ENCODE assay signal across 29 cellular contexts in genomic region chr2:197669077-197669476, GRCh38. TPM values are rescaled to one million over a fixed set of nuclear protein-coding genes. Genes with fewer than 3 reads are reported as not detected.
"Had no signal": no experiment of that assay in that cellular context is flagged by ENCODE, and none has a peak within 500 bp of the region (broad histone marks: within the 10 kb centered on the region; RNA-seq: fewer than 3 reads in every experiment).

No MANE protein-coding gene starts in this region.

- H3K27ac Mint-ChIP-seq: activated CD4-positive, alpha-beta T cell treated with anti-CD3 and anti-CD28 coated beads, Interleukin-2, amount 10 ng/mL, durations not matched to agents 7 days and 5 days; activated CD8-positive, alpha-beta T cell treated with anti-CD3 and anti-CD28 coated beads, Interleukin-2, amount 10 ng/mL, durations not matched to agents 7 days and 5 days; activated naive CD4-positive, alpha-beta T cell treated with anti-CD3 and anti-CD28 coated beads, Interleukin-2, amount 50 U/mL, for 24 hours; activated T-cell treated with anti-CD3 and anti-CD28 coated beads, Interleukin-2, amount 50 U/mL, for 24 hours; activated T-helper 2 cell treated with anti-CD3 and anti-CD28 coated beads, Interferon-gamma antibody, Interleukin-2, Interleukin-4, amounts not matched to agents 10 μg/mL and 5 μg/mL and 100 μg/mL, durations not matched to agents 14 hours and 24 hours and 36 hours; T-cell had no signal

- H3K36me3 ChIP-seq: adrenal gland, breast epithelium, SJSA1 had no signal

- H3K4me3 ChIP-seq: adrenal gland, body of pancreas, breast epithelium, SJSA1 had no signal

- DNase-seq: activated CD4-positive, alpha-beta T cell treated with anti-CD3 and anti-CD28 coated beads, Interleukin-2, amount 10 ng/mL, durations not matched to agents 7 days and 5 days; activated CD4-positive, alpha-beta T cell treated with anti-CD3 and anti-CD28 coated beads, Interleukin-2, amount 50 U/mL, for 48 hours; activated CD8-positive, alpha-beta T cell treated with anti-CD3 and anti-CD28 coated beads, Interleukin-2, amount 10 ng/mL, durations not matched to agents 7 days and 5 days; activated gamma-delta T cell; activated naive CD4-positive, alpha-beta T cell treated with Interleukin-2 at 50 U/mL for 16 hours; activated T-cell treated with anti-CD3 and anti-CD28 coated beads, Interleukin-2, amount 50 U/mL, for 24 hours; adrenal gland; body of pancreas; NCI-H1092 treated with DMSO at 0.1 percent for 48 hours; NCI-H1417 treated with DMSO at 0.1 percent for 48 hours; NCI-H187 treated with DMSO at 0.1 percent for 48 hours; NCI-H2081 treated with DMSO at 0.1 percent for 48 hours; NCI-H226; NCI-H446 treated with DMSO at 0.1 percent for 48 hours; NCI-H524; NCI-H69; NCI-H82; SHP77 treated with DMSO at 0.1 percent for 48 hours; T-cell; T-helper 2 cell; T1000 had no signal

- H3K4me3 Mint-ChIP-seq: activated CD4-positive, alpha-beta T cell treated with anti-CD3 and anti-CD28 coated beads, Interleukin-2, amount 10 ng/mL, durations not matched to agents 7 days and 5 days; activated CD8-positive, alpha-beta T cell treated with anti-CD3 and anti-CD28 coated beads, Interleukin-2, amount 10 ng/mL, durations not matched to agents 7 days and 5 days; activated naive CD4-positive, alpha-beta T cell treated with anti-CD3 and anti-CD28 coated beads, Interleukin-2, amount 50 U/mL, for 24 hours; activated T-cell treated with anti-CD3 and anti-CD28 coated beads, Interleukin-2, amount 50 U/mL, for 24 hours; T-cell had no signal

- FAIRE-seq: astrocyte, TTC549 had no signal

- H3K27ac ChIP-seq: adrenal gland, body of pancreas, breast epithelium, SJSA1 had no signal

- H3K4me1 Mint-ChIP-seq: activated naive CD4-positive, alpha-beta T cell treated with anti-CD3 and anti-CD28 coated beads, Interleukin-2, amount 50 U/mL, for 24 hours; T-cell had no signal

- ATAC-seq: activated CD8-positive, alpha-beta T cell treated with anti-CD3 and anti-CD28 coated beads, Interleukin-2, amount 10 ng/mL, durations not matched to agents 7 days and 5 days; body of pancreas; Panc1; SK-N-SH treated with all-trans-retinoic acid at 6 μM for 48 hours; T-cell had no signal

- H3K9me3 ChIP-seq: adrenal gland, SJSA1 had no signal

- H3K27me3 ChIP-seq: adrenal gland, body of pancreas, breast epithelium, SJSA1 had no signal

- H3K4me1 ChIP-seq: body of pancreas, breast epithelium, SJSA1 had no signal

RNA-seq across cellular contexts. Expression of gene RFTN2, which starts 6.3 kb away (rescaled TPM):
- total RNA-seq: activated CD4-positive, alpha-beta T cell treated with anti-CD3 and anti-CD28 coated beads, Interleukin-2, amount 10 ng/mL, durations not matched to agents 7 days and 5 days; activated CD8-positive, alpha-beta T cell treated with anti-CD3 and anti-CD28 coated beads, Interleukin-2, amount 10 ng/mL, durations not matched to agents 7 days and 5 days; activated T-helper 2 cell treated with anti-CD3 and anti-CD28 coated beads, Interferon-gamma antibody, Interleukin-2, Interleukin-4, amounts not matched to agents 10 μg/mL and 5 μg/mL and 100 μg/mL, durations not matched to agents 14 hours and 24 hours and 36 hours had no signal
